In the genomic region with DNA sequence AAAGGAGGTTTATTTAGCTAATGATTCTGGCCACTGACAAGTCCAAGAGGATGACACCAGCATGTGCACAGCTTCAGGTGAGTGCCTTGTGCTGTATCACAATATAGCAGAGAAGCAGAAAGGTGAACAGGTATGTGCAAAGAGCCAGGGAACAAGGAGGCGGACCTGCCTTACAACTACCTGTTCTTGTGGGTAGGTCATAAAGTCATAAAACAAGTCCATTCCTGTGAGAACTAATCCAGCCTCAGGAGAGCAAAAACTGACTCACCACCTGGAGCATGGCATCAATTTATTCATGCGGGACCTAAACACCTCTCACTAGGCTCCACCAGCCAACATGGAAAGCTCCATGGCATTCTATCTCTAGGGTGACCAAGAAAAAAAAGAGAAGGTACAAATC, we compare ENCODE assay signal across 14 cellular contexts.
A peak's percentile ranks its signal among the peaks of the same experiment; 100 is the strongest.
DNase-seq lines count a peak whose midpoint lies in the region; ATAC-seq, FAIRE-seq and TF ChIP-seq lines count a peak whose summit lies in the region.
"Had no signal": no experiment of that assay in that cellular context is flagged by ENCODE, and none has a peak within 500 bp of the region (broad histone marks: within the 10 kb centered on the region; RNA-seq: fewer than 3 reads in every experiment).

No MANE protein-coding gene starts in this region.

- no peak for TF ChIP-seq RAD21 in H1 (IDR thresholded peaks at IDR 0.05 in 1 of 2, conservative IDR thresholded peaks at IDR 0.05 in 1 of 2; ENCODE audit: low read depth in 2 of 2, low read length in 2 of 2)

- TF ChIP-seq EP300 in H1 (IDR thresholded peaks at IDR 0.05; ENCODE audit: borderline replicate concordance in 1 of 2, low read depth in 2 of 2, low read length in 2 of 2): no peak

- H2AFZ ChIP-seq in H1 (ENCODE audit: low read length): no peak overlapping the region

- DNase-seq in DMS53 (lab: John Stamatoyannopoulos, UW) (peak; percentile 92), NCI-H2171 treated with DMSO at 0.1 percent for 48 hours (lab: John Stamatoyannopoulos, UW) (peak; percentile 74), H1 (ENCODE audit: low read depth in 1 of 2, low spot score in 2 of 2) (no peak), left colon (peak; percentile 43 to 75), T-helper 2 cell (no peak)
- DNase-seq: KBM-7; NCI-H1048; NK-92 treated with Interleukin-12 subunit alpha and Interleukin-12 subunit beta, amount 100 ng/mL, for 24 hours had no signal

- H2BK12ac ChIP-seq in H1 (ENCODE audit: low read depth, low read length): no peak overlapping the region

- no peak overlapping the region for H3K27ac ChIP-seq in H1 (ENCODE audit: low read depth, low read length)
- H3K27ac ChIP-seq: C4-2B had no signal

- no peaks in the 10 kb centered on the region for H3K9me3 ChIP-seq in H1 (ENCODE audit: insufficient read depth in 2 of 2, low read depth in 1 of 2, low read length in 1 of 2)

- no peaks in the 10 kb centered on the region for H3K79me1 ChIP-seq in H1 (ENCODE audit: low read depth, low read length)

- H4K8ac ChIP-seq in H1 (ENCODE audit: extremely low read depth, insufficient read depth, low read length): no peak overlapping the region

- ATAC-seq in left colon (peak; percentile 100), HG02763 (IDR thresholded peaks at IDR 0.05; ENCODE audit: unreplicated experiment) (no peak), GM21390 (IDR thresholded peaks at IDR 0.05; ENCODE audit: unreplicated experiment) (no peak), HG02798 (IDR thresholded peaks at IDR 0.05; ENCODE audit: poor library complexity, unreplicated experiment) (no peak)
- ATAC-seq: HCT116 had no signal

- no peak overlapping the region for H3K9ac ChIP-seq in H1 (replicated peaks in 1 of 4; ENCODE audit: extremely low read depth in 1 of 4, low read depth in 3 of 4, low read length in 3 of 4)

- H3K23me2 ChIP-seq in H1 (ENCODE audit: low read depth, low read length): no peaks in the 10 kb centered on the region

- H3K4me1 ChIP-seq in H1 (replicated peaks in 1 of 4; ENCODE audit: control insufficient read depth in 3 of 4, insufficient read depth in 4 of 4, low read length in 3 of 4): no peaks in the 10 kb centered on the region

- WGBS in H1 (ENCODE audit: extremely low coverage in 1 of 2, insufficient coverage in 1 of 2, insufficient read length in 1 of 2, insufficient replicate concordance in 2 of 2, low coverage in 1 of 2, low lambda C conversion rate in 2 of 2, missing lambda C conversion rate in 1 of 2), 2 experiments: 94% methylated on average over 2 of the region's 2 CpGs; no CpG with 5 or more reads in 1 of the 2 experiments

- no peak overlapping the region for H3K14ac ChIP-seq in H1 (ENCODE audit: insufficient read length)

- no peak overlapping the region for H4K91ac ChIP-seq in H1 (replicated peaks; ENCODE audit: insufficient read length, low read length)

- H2BK5ac ChIP-seq in H1 (ENCODE audit: low read depth, low read length): no peak overlapping the region

- H3K18ac ChIP-seq in H1 (ENCODE audit: extremely low read depth, low read length): no peak overlapping the region

- H4K5ac ChIP-seq in H1 (ENCODE audit: insufficient read length, low read depth, low read length): no peak overlapping the region

- POLR2A ChIA-PET in H1 (lab: Charles Lee; ENCODE audit: partially characterized antibody): no interaction called here

- CTCF ChIA-PET in H1 (lab: Charles Lee; ENCODE audit: partially characterized antibody): no interaction called here

- H3K4me3 ChIP-seq in H1 (ENCODE audit: extremely low read depth in 1 of 4, insufficient read depth in 2 of 4, low read depth in 3 of 4, low read length in 4 of 4): no peak overlapping the region

- no peak overlapping the region for H2BK15ac ChIP-seq in H1 (ENCODE audit: low read length)

- no peak overlapping the region for H3K23ac ChIP-seq in H1 (ENCODE audit: insufficient read length)

- H3K4ac ChIP-seq in H1 (replicated peaks; ENCODE audit: insufficient read length, low read depth, low read length): no peak overlapping the region

- no peaks in the 10 kb centered on the region for H4K20me1 ChIP-seq in H1 (replicated peaks in 1 of 2; ENCODE audit: control insufficient read depth in 1 of 2, insufficient read depth in 2 of 2, low read length in 2 of 2)

- no peak for FAIRE-seq in H1 (lab: Jason Lieb, UNC)
- FAIRE-seq: A204.1 had no signal

- no peaks in the 10 kb centered on the region for H3K36me3 ChIP-seq in H1 (ENCODE audit: control insufficient read depth in 2 of 4, insufficient read depth in 4 of 4, low read length in 3 of 4)

- H3K4me2 ChIP-seq in H1 (ENCODE audit: insufficient read depth in 1 of 2, low read depth in 2 of 2, low read length in 2 of 2): no peak overlapping the region

- no peak for TF ChIP-seq CTCF in H1 (IDR thresholded peaks at IDR 0.05; ENCODE audit: control extremely low read depth in 1 of 3, insufficient read depth in 1 of 3, low read depth in 1 of 3, low read length in 3 of 3)

- intact Hi-C loops in left colon (cut with DNase I, micrococcal nuclease): no loop called here

- H2BK120ac ChIP-seq in H1 (replicated peaks; ENCODE audit: low read depth, low read length): peak overlapping the region; percentile 81

- H2AK5ac ChIP-seq in H1 (ENCODE audit: low read depth, low read length): no peak overlapping the region

- H3K56ac ChIP-seq in H1 (replicated peaks; ENCODE audit: insufficient read length, low read depth, low read length): no peak overlapping the region

- H3K27me3 ChIP-seq in H1 (replicated peaks in 1 of 4; ENCODE audit: control insufficient read depth in 3 of 4, extremely low read depth in 1 of 4, insufficient read depth in 3 of 4, low read length in 3 of 4): no peaks in the 10 kb centered on the region

- no peak for TF ChIP-seq POLR2A in H1 (IDR thresholded peaks at IDR 0.05; ENCODE audit: control extremely low read depth in 1 of 2, low read depth in 2 of 2, low read length in 2 of 2)

- H2BK20ac ChIP-seq in H1 (ENCODE audit: low read length): no peak overlapping the region

- no peaks in the 10 kb centered on the region for H3K79me2 ChIP-seq in H1 (ENCODE audit: control insufficient read depth in 1 of 2, insufficient read depth in 2 of 2, low read length in 2 of 2)

TF ChIP-seq in H1, 55 proteins besides CTCF, POLR2A, EP300 and RAD21:
- TF ChIP-seq BRCA1 (IDR thresholded peaks at IDR 0.05; ENCODE audit: low read depth, low read length) (no peak), CBX5 (IDR thresholded peaks at IDR 0.05; ENCODE audit: low read depth, low read length) (no peak), KDM5A (IDR thresholded peaks at IDR 0.05; ENCODE audit: low read length) (no peak), SIX5 (IDR thresholded peaks at IDR 0.05; ENCODE audit: low read depth, low read length) (no peak), MAX (IDR thresholded peaks at IDR 0.05) (no peak), TAF1 (IDR thresholded peaks at IDR 0.05; ENCODE audit: low read depth, low read length) (no peak), SUZ12 (IDR thresholded peaks at IDR 0.05; ENCODE audit: low read length) (no peak), CHD1 (IDR thresholded peaks at IDR 0.05; ENCODE audit: low read depth, low read length) (no peak), SRF (IDR thresholded peaks at IDR 0.05; ENCODE audit: low read depth, low read length) (no peak), SP2 (IDR thresholded peaks at IDR 0.05; ENCODE audit: low read length) (no peak)

Comparison
In these comparisons a context has a peak if more than half of its experiments do, and no peak if none do; other contexts are left out.
1. DNase-seq: peak in DMS53 (single experiment), NCI-H2171 treated with DMSO at 0.1 percent for 48 hours (single experiment) and left colon (2 of 2); none in H1 (0 of 2) and T-helper 2 cell (0 of 5).